In the genomic region with DNA sequence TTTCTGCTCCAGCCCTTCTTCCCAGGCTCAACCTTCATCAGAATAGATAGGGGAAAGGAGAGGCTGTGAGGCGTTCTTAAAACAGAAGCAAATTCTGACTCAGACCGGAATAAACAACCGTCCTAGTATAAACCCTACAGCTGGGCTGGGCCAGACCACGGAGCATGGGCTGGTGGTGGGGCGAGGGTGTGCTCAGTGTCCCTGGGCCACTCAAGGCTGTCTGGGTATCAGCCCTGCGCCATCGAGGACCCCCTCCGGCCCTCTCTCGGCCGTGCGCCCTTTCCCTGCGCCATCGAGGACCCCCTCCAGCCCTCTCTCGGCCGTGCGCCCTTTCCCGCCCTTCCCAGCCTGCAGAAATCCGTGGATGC, we compare ENCODE assay signal across 8 cellular contexts. TPM values are rescaled to one million over a fixed set of nuclear protein-coding genes. Genes with fewer than 3 reads are reported as not detected.
DNase-seq lines count a peak whose midpoint lies in the region; ATAC-seq and TF ChIP-seq lines count a peak whose summit lies in the region.

No MANE protein-coding gene starts in this region.

- no peak overlapping the region for H3K27ac Mint-ChIP-seq in activated T-cell treated with anti-CD3 and anti-CD28 coated beads, Interleukin-2, amount 50 U/mL, for 72 hours

- WGBS in stomach, 5 donors = 25 to 41% (median 34%) methylated on average over 18 of the region's 18 CpGs

- no peaks in the 10 kb centered on the region for H3K9me3 ChIP-seq in stomach

- intact Hi-C loops in stomach (cut with DNase I; ENCODE audit: low total_unique reads) = no loop called here

- H3K4me1 ChIP-seq in stomach = peaks cover 22 to 53% (median 28%) of the 10 kb centered on the region in 4 donors

- TF ChIP-seq CTCF in stomach (IDR thresholded peaks at IDR 0.05) = no peak

- H3K4me1 Mint-ChIP-seq in activated T-cell treated with anti-CD3 and anti-CD28 coated beads, Interleukin-2, amount 50 U/mL, for 72 hours (ENCODE audit: low read depth) = peaks cover 14% of the 10 kb centered on the region

- H3K9me3 Mint-ChIP-seq in activated T-cell treated with anti-CD3 and anti-CD28 coated beads, Interleukin-2, amount 50 U/mL, for 72 hours = no peaks in the 10 kb centered on the region

- H3K36me3 Mint-ChIP-seq in activated T-cell treated with anti-CD3 and anti-CD28 coated beads, Interleukin-2, amount 50 U/mL, for 72 hours (ENCODE audit: insufficient read depth in 2 of 2) = peaks cover 1 to 9% of the 10 kb centered on the region in 2 donors

- peaks cover 74 to 94% (median 87%) of the 10 kb centered on the region in 4 donors for H3K36me3 ChIP-seq in stomach

- H3K4me3 ChIP-seq in iPS-11a (ENCODE audit: low read depth, low read length) (peak overlapping the region; percentile 59), stomach (peak overlapping the region; percentile 48 to 50 (median 49))

- no peaks in the 10 kb centered on the region for H3K27me3 ChIP-seq in stomach

- ATAC-seq in activated T-cell treated with anti-CD3 and anti-CD28 coated beads, Interleukin-2, amount 50 U/mL, for 72 hours (replicated peaks in 1 of 2) = peak; percentile 65 to 84
- ATAC-seq in GM18520 (IDR thresholded peaks at IDR 0.05; ENCODE audit: unreplicated experiment) = no peak

- H3K4me3 Mint-ChIP-seq in activated T-cell treated with anti-CD3 and anti-CD28 coated beads, Interleukin-2, amount 50 U/mL, for 72 hours = peak overlapping the region; percentile 80 to 81

- peak; percentile 17 for DNase-seq in activated naive CD4-positive, alpha-beta T cell treated with Interleukin-2 at 50 U/mL for 16 hours
- DNase-seq in activated naive CD4-positive, alpha-beta T cell treated with anti-CD3 and anti-CD28 coated beads, Interleukin-2, amount 50 U/mL, for 16 hours = no peak
- peak; percentile 41 to 45 for DNase-seq in activated T-cell treated with anti-CD3 and anti-CD28 coated beads, Interleukin-2, amount 50 U/mL, for 72 hours
- DNase-seq in stomach = no peak
- DNase-seq in stimulated activated CD4-positive, alpha-beta T cell treated with anti-CD3 and anti-CD28 coated beads, Interleukin-4, amount 100 ng/mL, for 4 hours = no peak
- DNase-seq in stimulated activated CD4-positive, alpha-beta T cell treated with anti-CD3 and anti-CD28 coated beads, Interleukin-12 subunit alpha, Interleukin-12 subunit beta, amount 100 ng/mL, for 4 hours = no peak

- peak overlapping the region; percentile 72 to 89 (median 83) for H3K27ac ChIP-seq in stomach

- no peak for TF ChIP-seq EP300 in stomach (IDR thresholded peaks at IDR 0.05)

- no peak for TF ChIP-seq POLR2A in stomach (IDR thresholded peaks at IDR 0.05)

- H3K27me3 Mint-ChIP-seq in activated T-cell treated with anti-CD3 and anti-CD28 coated beads, Interleukin-2, amount 50 U/mL, for 72 hours (ENCODE audit: low read depth) = no peaks in the 10 kb centered on the region

RNA-seq across cellular contexts. Expression of a gene that starts 36.0 kb away (rescaled TPM):
- total RNA-seq in activated T-cell treated with anti-CD3 and anti-CD28 coated beads, Interleukin-2, amount 50 U/mL, for 72 hours = 10 to 100 TPM; 37.8 to 58.8 TPM
- 100 to 1,000 TPM; 224 to 739 (median 358) TPM for total RNA-seq in stomach
- polyA plus RNA-seq in stomach = 100 to 1,000 TPM; 128 to 171 (median 161) TPM

Comparison
In these comparisons a context has a peak if more than half of its experiments do, and no peak if none do; other contexts are left out.
1. DNase-seq: peak in activated naive CD4-positive, alpha-beta T cell treated with Interleukin-2 at 50 U/mL for 16 hours (single experiment) and activated T-cell treated with anti-CD3 and anti-CD28 coated beads, Interleukin-2, amount 50 U/mL, for 72 hours (2 of 2); none in activated naive CD4-positive, alpha-beta T cell treated with anti-CD3 and anti-CD28 coated beads, Interleukin-2, amount 50 U/mL, for 16 hours (single experiment), stomach (single experiment), stimulated activated CD4-positive, alpha-beta T cell treated with anti-CD3 and anti-CD28 coated beads, Interleukin-4, amount 100 ng/mL, for 4 hours (0 of 2) and stimulated activated CD4-positive, alpha-beta T cell treated with anti-CD3 and anti-CD28 coated beads, Interleukin-12 subunit alpha, Interleukin-12 subunit beta, amount 100 ng/mL, for 4 hours (single experiment).